25 cellular contexts compared by ENCODE assay signal in genomic region chr13:43124495-43124894, GRCh38.
"Had no signal": no experiment of that assay in that cellular context is flagged by ENCODE, and none has a peak within 500 bp of the region (broad histone marks: within the 10 kb centered on the region; RNA-seq: fewer than 3 reads in every experiment).

No MANE protein-coding gene starts in this region.

- H3K36me3 ChIP-seq: heart right ventricle, left lung, lower lobe of right lung, right atrium auricular region, right lobe of liver, suprapubic skin, thoracic aorta, tibial artery, upper lobe of right lung had no signal

- H3K27ac ChIP-seq: heart right ventricle, hepatocyte, left lung, lower lobe of right lung, parathyroid adenoma, right atrium auricular region, right lobe of liver, skin epidermis, suprapubic skin, thoracic aorta, tibial artery, upper lobe of right lung had no signal

- H3K9me3 ChIP-seq: heart right ventricle, left lung, lower lobe of right lung, mucosa of descending colon, right atrium auricular region, right lobe of liver, suprapubic skin, thoracic aorta, tibial artery, upper lobe of right lung had no signal

- H3K4me2 ChIP-seq: hepatocyte had no signal

- H3K9ac ChIP-seq: parathyroid adenoma had no signal

- H3K4me3 ChIP-seq: heart right ventricle, hepatocyte, left lung, lower lobe of right lung, mucosa of descending colon, right atrium auricular region, right lobe of liver, skin epidermis, suprapubic skin, thoracic aorta, tibial artery, upper lobe of right lung had no signal

- ATAC-seq: heart right ventricle; left colon; left lung; lower lobe of right lung; mucosa of descending colon; naive thymus-derived CD4-positive, alpha-beta T cell; natural killer cell treated with Interleukin-12 subunit alpha and Interleukin-12 subunit beta and Interleukin-15 and Interleukin-18, amount 100 ng/mL, for 72 hours; right lobe of liver; stimulated activated effector memory CD8-positive, alpha-beta T cell treated with anti-CD3 and anti-CD28 coated beads, Interleukin-12 subunit alpha, Interleukin-12 subunit beta, amount 100 ng/mL, for 72 hours; upper lobe of right lung had no signal

- H3K4me1 ChIP-seq: left lung, lower lobe of right lung, parathyroid adenoma, right lobe of liver, suprapubic skin, upper lobe of right lung had no signal

- DNase-seq: heart right ventricle; kidney glomerular epithelial cell; left colon; left lung; lower lobe of right lung; mammary epithelial cell; mesenchymal stem cell; mucosa of descending colon; naive thymus-derived CD4-positive, alpha-beta T cell; nucleus accumbens; right lobe of liver; stimulated activated CD4-positive, alpha-beta T cell treated with anti-CD3 and anti-CD28 coated beads, Interleukin-12 subunit alpha, Interleukin-12 subunit beta, amount 100 ng/mL, for 4 hours; stimulated activated CD4-positive, alpha-beta T cell treated with anti-CD3 and anti-CD28 coated beads, Interleukin-4, amount 100 ng/mL, for 24 hours; stimulated activated naive CD4-positive, alpha-beta T cell; tibial artery; trophoblast cell; upper lobe of right lung had no signal

- H3K27me3 ChIP-seq: heart right ventricle, hepatocyte, right atrium auricular region, right lobe of liver, tibial artery had no signal

- H2AFZ ChIP-seq: hepatocyte, parathyroid adenoma had no signal
